10 cellular contexts compared by ENCODE assay signal in the genomic region with DNA sequence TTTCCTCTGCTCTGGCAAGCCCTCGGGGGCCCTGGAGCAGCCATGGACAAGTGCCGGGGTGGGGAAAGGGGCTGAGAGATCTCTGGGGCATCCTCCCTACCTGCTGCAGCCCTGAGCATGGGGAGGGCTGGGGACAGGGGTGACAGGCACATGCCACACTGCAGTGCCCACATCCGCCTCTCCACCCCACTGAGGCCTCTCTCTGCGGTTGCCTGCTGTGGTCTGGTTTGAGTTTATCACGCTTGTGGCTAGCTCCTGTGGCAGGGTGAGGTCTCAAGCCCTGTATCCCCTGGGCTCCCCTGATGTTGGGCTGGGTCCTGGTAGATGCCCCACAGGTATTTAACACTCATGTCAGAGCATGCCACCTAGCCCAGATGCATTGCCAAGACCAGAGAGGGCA. TPM values are rescaled to one million over a fixed set of nuclear protein-coding genes. Genes with fewer than 3 reads are reported as not detected.
DNase-seq lines count a peak whose midpoint lies in the region; ATAC-seq, FAIRE-seq and TF ChIP-seq lines count a peak whose summit lies in the region.
"Had no signal": no experiment of that assay in that cellular context is flagged by ENCODE, and none has a peak within 500 bp of the region (broad histone marks: within the 10 kb centered on the region; RNA-seq: fewer than 3 reads in every experiment).

No MANE protein-coding gene starts in this region.

- POLR2A ChIA-PET in PC-9 (lab: Charles Lee; ENCODE audit: unreplicated experiment) (no interaction called here), RWPE1 (lab: Yijun Ruan, JAX; ENCODE audit: low non-redundant PET) (no interaction called here)

- H3K9me2 ChIP-seq in PC-9 (ENCODE audit: insufficient read depth), result no peaks in the 10 kb centered on the region

- peak overlapping the region in 4 of 5 donors; percentile 57 to 73 (median 72) for H3K4me3 Mint-ChIP-seq in immature natural killer cell
- H3K4me3 Mint-ChIP-seq: brain had no signal

- FAIRE-seq in D721Med (lab: Jason Lieb, UNC), result no peak

- H3K27me3 ChIP-seq in PC-9 (ENCODE audit: insufficient read depth, low read depth), result peaks cover 46% of the 10 kb centered on the region; the same call in 1 of the 2 replicates

- intact Hi-C loops in PC-9 (cut with micrococcal nuclease; ENCODE audit: unreplicated experiment), result no loop called here

- H3K4me2 ChIP-seq in PC-9, result no peak overlapping the region

- no peaks in the 10 kb centered on the region for H3K9me3 ChIP-seq in PC-9 (ENCODE audit: insufficient read depth, low read depth)

- no peaks in the 10 kb centered on the region; the same call in 1 of the 2 replicates for H4K20me1 ChIP-seq in PC-9 (ENCODE audit: insufficient read depth)

- peak overlapping the region in 3 of 6 donors; percentile 62 to 76 (median 70) for H3K27ac Mint-ChIP-seq in immature natural killer cell

- H3K9me3 Mint-ChIP-seq in immature natural killer cell, result no peaks in the 10 kb centered on the region

- peaks cover 22 to 56% (median 52%) of the 10 kb centered on the region in 3 donors for H3K27me3 Mint-ChIP-seq in immature natural killer cell (ENCODE audit: low read depth in 3 of 3)

- no peak overlapping the region for H3K27ac ChIP-seq in PC-9
- no peak overlapping the region for H3K27ac ChIP-seq in RWPE1

- no peak overlapping the region for H3K4me3 ChIP-seq in PC-9
- H3K4me3 ChIP-seq: lung had no signal

- no peaks in the 10 kb centered on the region for H3K79me2 ChIP-seq in PC-9 (ENCODE audit: low read depth)

- H3K4me1 ChIP-seq in PC-9 (replicated peaks; ENCODE audit: insufficient read depth), result no peaks in the 10 kb centered on the region

- DNase-seq in activated CD4-positive, alpha-beta T cell treated with anti-CD3 and anti-CD28 coated beads, Interleukin-2, amount 50 U/mL, for 24 hours (ENCODE audit: low read depth in 1 of 2, low spot score in 1 of 2), result peak; percentile 31 to 52
- DNase-seq in immature natural killer cell (peak; percentile 86 to 87 (median 86)), D721Med (ENCODE audit: insufficient read length, low spot score) (no peak), PC-9 (no peak), RWPE1 (ENCODE audit: low spot score) (no peak)
- DNase-seq in stimulated activated naive CD4-positive, alpha-beta T cell (lab: John Stamatoyannopoulos, UW), result peak in 5 of 6 experiments; percentile 14 to 74 (median 59)

- no TSS peak for BruUV-seq in PC-9 (replicated peaks; lab: Mats Ljungman, UMichigan)

- H2AFZ ChIP-seq in PC-9, result no peak overlapping the region

- ATAC-seq in HG03460 (IDR thresholded peaks at IDR 0.05; ENCODE audit: unreplicated experiment), result peak; percentile 54
- no peak for ATAC-seq in HG02981 (IDR thresholded peaks at IDR 0.05; ENCODE audit: unreplicated experiment)

- CTCF ChIA-PET in PC-9 (lab: Charles Lee), result no interaction called here
- CTCF ChIA-PET in RWPE1 (lab: Yijun Ruan, JAX), result no interaction called here

- H3F3A ChIP-seq in PC-9 (ENCODE audit: insufficient read depth, low read depth), result no peaks in the 10 kb centered on the region

- H3K36me3 Mint-ChIP-seq in immature natural killer cell, result peaks cover 0 to 4% (median 0%) of the 10 kb centered on the region in 3 donors
- H3K36me3 Mint-ChIP-seq: brain had no signal

- H3K36me3 ChIP-seq in PC-9 (ENCODE audit: low read depth), result no peaks in the 10 kb centered on the region

- peaks cover 41 to 48% of the 10 kb centered on the region in 2 donors for H3K4me1 Mint-ChIP-seq in immature natural killer cell

- no peak for TF ChIP-seq CTCF in D721Med (IDR thresholded peaks at IDR 0.05; ENCODE audit: insufficient read depth, missing control alignments)
- no peak for TF ChIP-seq CTCF in PC-9 (conservative IDR thresholded peaks at IDR 0.05)
- TF ChIP-seq CTCF in RWPE1 (conservative IDR thresholded peaks at IDR 0.05; ENCODE audit: low read depth), result no peak

RNA-seq across cellular contexts. Expression of a gene that starts 52.9 kb away (rescaled TPM):
- not detected for polyA plus RNA-seq in immature natural killer cell
- total RNA-seq in PC-9 (2021), result not detected in 2 replicates
- total RNA-seq: lung had no signal
- polyA plus RNA-seq: lung had no signal

Comparison
In these comparisons a context has a peak if more than half of its experiments do, and no peak if none do; other contexts are left out.
1. DNase-seq: peak in activated CD4-positive, alpha-beta T cell treated with anti-CD3 and anti-CD28 coated beads, Interleukin-2, amount 50 U/mL, for 24 hours (2 of 2), immature natural killer cell (3 of 3) and stimulated activated naive CD4-positive, alpha-beta T cell (5 of 6); none in D721Med (single experiment), PC-9 (0 of 2) and RWPE1 (single experiment).